ENCODE assay signal across 9 cellular contexts in genomic region chr18:59359576-59359952, GRCh38. TPM values are rescaled to one million over a fixed set of nuclear protein-coding genes. Genes with fewer than 3 reads are reported as not detected.
DNase-seq lines count a peak whose midpoint lies in the region; ATAC-seq, FAIRE-seq and TF ChIP-seq lines count a peak whose summit lies in the region.
"Had no signal": no experiment of that assay in that cellular context is flagged by ENCODE, and none has a peak within 500 bp of the region (broad histone marks: within the 10 kb centered on the region; RNA-seq: fewer than 3 reads in every experiment).

No MANE protein-coding gene starts in this region.

- CTCF ChIA-PET in AG04450 (lab: Charles Lee): interaction anchor here (1.0 to 3.6 kb wide), 2 partner anchors 25 to 43 kb away, joined by 3 to 20 read pairs; no protein-coding TSS in a partner anchor

- H3K27ac ChIP-seq in AG04450 (ENCODE audit: low read depth, low read length) (no peak overlapping the region), body of pancreas (peak overlapping the region in 3 of 4 donors; percentile 36 to 97 (median 96)), lung (ENCODE audit: low read depth in 1 of 2, low read length in 1 of 2) (peak overlapping the region in 1 of 2 donors; percentile 31), aorta (ENCODE audit: low read depth in 1 of 2, low read length in 2 of 2) (peak overlapping the region in 1 of 2 donors; percentile 5)

- H3K4me1 ChIP-seq in body of pancreas (peaks cover 25% of the 10 kb centered on the region), lung (ENCODE audit: control insufficient read depth in 2 of 2, insufficient read depth in 2 of 2, low read length in 2 of 2) (peaks cover 0 to 11% of the 10 kb centered on the region in 2 donors), aorta (ENCODE audit: control insufficient read depth in 1 of 2, insufficient read depth in 2 of 2, low read length in 2 of 2) (no peaks in the 10 kb centered on the region)

- 0 out of 2 replicates have a peak, but pooled peaks cover 4% of the 10 kb centered on the region for H3K9me3 ChIP-seq in AG04450 (ENCODE audit: control insufficient read depth, insufficient read depth, low read length)
- no peaks in the 10 kb centered on the region for H3K9me3 ChIP-seq in body of pancreas
- no peaks in the 10 kb centered on the region for H3K9me3 ChIP-seq in lung (ENCODE audit: control insufficient read depth in 2 of 2, insufficient read depth in 1 of 2, low read length in 1 of 2)
- H3K9me3 ChIP-seq in aorta (ENCODE audit: control insufficient read depth, low read length): no peaks in the 10 kb centered on the region

- no peak for DNase-seq in AG04450 (ENCODE audit: low read depth, low spot score)
- no peak for DNase-seq in body of pancreas
- DNase-seq in lung (ENCODE audit: low spot score): no peak
- DNase-seq in aorta: no peak
- no peak for DNase-seq in RCC 7860 (ENCODE audit: low spot score)
- DNase-seq in D721Med (ENCODE audit: insufficient read length, low spot score): no peak

- H3K4me3 ChIP-seq in AG04450 (ENCODE audit: low read depth, low read length): peak overlapping the region; percentile 60
- peak overlapping the region; percentile 64 to 89 for H3K4me3 ChIP-seq in body of pancreas
- H3K4me3 ChIP-seq in lung: peak overlapping the region; percentile 68
- peak overlapping the region; percentile 20 to 71 for H3K4me3 ChIP-seq in aorta (ENCODE audit: low read length in 2 of 2)

- TF ChIP-seq CTCF in AG04450 (IDR thresholded peaks at IDR 0.05; ENCODE audit: low read depth, low read length) (no peak), body of pancreas (IDR thresholded peaks at IDR 0.05) (no peak), lung (IDR thresholded peaks at IDR 0.05; ENCODE audit: control extremely low read depth, extremely low read depth) (no peak), D721Med (IDR thresholded peaks at IDR 0.05; ENCODE audit: insufficient read depth, missing control alignments) (no peak)

- H3K36me3 ChIP-seq in body of pancreas (replicated peaks in 1 of 2; ENCODE audit: insufficient read depth in 1 of 2, low read depth in 2 of 2): peaks cover 0 to 4% of the 10 kb centered on the region in 2 donors
- peaks cover 0 to 7% of the 10 kb centered on the region in 2 donors for H3K36me3 ChIP-seq in lung (ENCODE audit: control insufficient read depth in 2 of 2, insufficient read depth in 2 of 2, low read length in 2 of 2)
- peaks cover 2 to 4% of the 10 kb centered on the region in 2 donors for H3K36me3 ChIP-seq in aorta (ENCODE audit: control insufficient read depth in 1 of 2, insufficient read depth in 2 of 2, low read length in 1 of 2)

- no peak for FAIRE-seq in RCC 7860 (lab: Jason Lieb, UNC)
- no peak for FAIRE-seq in D721Med (lab: Jason Lieb, UNC)

- peak; percentile 26 for ATAC-seq in GM19455 (IDR thresholded peaks at IDR 0.05; ENCODE audit: unreplicated experiment)
- peak; percentile 3 for ATAC-seq in HG03469 (IDR thresholded peaks at IDR 0.05; ENCODE audit: unreplicated experiment)
- ATAC-seq in body of pancreas: peak; percentile 21
- ATAC-seq in lung (ENCODE audit: insufficient read depth, low FRiP score): peak; percentile 4
- ATAC-seq in aorta (ENCODE audit: low FRiP score): peak; percentile 58

- WGBS in body of pancreas, 2 donors: 4 to 7% methylated on average over 4 of the region's 4 CpGs
- 9 to 11% methylated on average over 4 of the region's 4 CpGs for WGBS in lung, 2 donors
- WGBS in aorta, 2 donors: 1 to 3% methylated on average over 4 of the region's 4 CpGs

- POLR2A ChIA-PET in AG04450 (lab: Yijun Ruan, JAX): interaction anchor here (0.7 to 1.4 kb wide), 3 partner anchors 12 to 30 kb away, joined by 3 to 4 read pairs (median 3); no protein-coding TSS in a partner anchor

- H3K27me3 ChIP-seq in AG04450 (ENCODE audit: control insufficient read depth, insufficient read depth, low read length): peaks cover 8% of the 10 kb centered on the region
- no peaks in the 10 kb centered on the region for H3K27me3 ChIP-seq in body of pancreas
- H3K27me3 ChIP-seq in lung (ENCODE audit: control insufficient read depth, insufficient read depth): no peaks in the 10 kb centered on the region
- H3K27me3 ChIP-seq in aorta (ENCODE audit: control insufficient read depth in 1 of 2, insufficient read depth in 2 of 2, low read length in 1 of 2): no peaks in the 10 kb centered on the region

- intact Hi-C loops in body of pancreas (cut with DNase I) (no loop called here), aorta (cut with DNase I) (no loop called here)

- TF ChIP-seq POLR2A in body of pancreas (IDR thresholded peaks at IDR 0.05): no peak

RNA-seq across cellular contexts. Expression of gene LMAN1, which starts 0.5 kb away (rescaled TPM):
- polyA plus RNA-seq in AG04450 (2011; rRNA removed) (110 and 159 TPM in 2 replicates), lung (10 to 100 TPM; 18.9 to 40.8 TPM), aorta (10 to 100 TPM; 13.8 to 24.5 TPM)
- 78.2 and 116 TPM in 2 replicates for polyA minus RNA-seq in AG04450 (2011; rRNA and poly(A)+ RNA removed)
- total RNA-seq in body of pancreas (10 to 100 TPM; 86.6 to 86.7 TPM), lung (100 to 1,000 TPM in 1 of 2 donors, 10 to 100 TPM in 1; 93.5 to 108 TPM), aorta (10 to 100 TPM; 70.1 to 71.8 TPM)

RNA-seq across cellular contexts. Expression of gene CPLX4, which starts 41.1 kb away (rescaled TPM):
- not detected in 2 replicates for polyA plus RNA-seq in AG04450 (2011; rRNA removed)
- polyA minus RNA-seq in AG04450 (2011; rRNA and poly(A)+ RNA removed): not detected in 2 replicates
- not detected for total RNA-seq in body of pancreas
- total RNA-seq in lung: not detected
- polyA plus RNA-seq in lung: under 1 TPM in 1 of 2 donors, not detected in 1; 0.01 TPM
- total RNA-seq in aorta: not detected
- under 1 TPM in 1 of 2 donors, not detected in 1; 0.38 TPM for polyA plus RNA-seq in aorta
- total RNA-seq: lung microvascular endothelial cell had no signal

Comparison
In these comparisons a context has a peak if more than half of its experiments do, and no peak if none do; other contexts are left out.
1. ATAC-seq: peak in every context shown above with its lines; median percentile 58 in aorta; 26 in GM19455; 21 in body of pancreas; 4 in lung; 3 in HG03469.